ENCODE assay signal across 1 cellular context in the genomic region with DNA sequence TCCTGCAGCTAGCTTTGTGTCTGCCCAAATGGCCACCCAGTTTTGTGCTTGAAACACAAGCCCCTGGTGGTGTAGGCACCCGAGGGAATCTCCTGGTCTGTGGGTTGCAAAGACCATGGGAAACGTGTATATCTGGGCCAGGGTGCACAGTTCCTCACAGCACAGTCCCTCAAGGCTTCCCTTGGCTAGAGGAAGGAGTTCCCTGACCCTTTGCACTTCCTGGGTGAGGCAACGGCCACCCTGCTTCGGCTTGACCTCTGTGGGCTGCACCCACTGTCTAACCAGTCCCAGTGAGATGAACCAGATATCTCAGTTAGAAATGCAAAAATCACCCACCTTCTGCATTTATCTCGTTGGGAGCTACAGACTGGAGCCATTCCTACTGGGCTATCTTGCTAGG.
TF ChIP-seq lines count a peak whose summit lies in the region.

No MANE protein-coding gene starts in this region.

TF ChIP-seq in GM23338, 12 proteins besides CTCF, POLR2A, EP300 and RAD21 (continued from another document):
- TF ChIP-seq ZNF462 (CRISPR knock-in tag; IDR thresholded peaks at IDR 0.05) (no peak), NANOG (IDR thresholded peaks at IDR 0.05; ENCODE audit: borderline replicate concordance) (no peak), ZNF114 (CRISPR knock-in tag; IDR thresholded peaks at IDR 0.05) (no peak), EZH2phosphoT487 (IDR thresholded peaks at IDR 0.05; ENCODE audit: unreplicated experiment) (no peak), STAT1 (IDR thresholded peaks at IDR 0.05; ENCODE audit: unreplicated experiment) (no peak), POLR2AphosphoS5 (IDR thresholded peaks at IDR 0.05; ENCODE audit: low read depth) (no peak)
TF ChIP-seq in GM23338: peak in this region for 0.
